ENCODE assay signal across 10 cellular contexts in genomic region chr6:18259675-18260447, GRCh38. TPM values are rescaled to one million over a fixed set of nuclear protein-coding genes. Genes with fewer than 3 reads are reported as not detected.
DNase-seq lines count a peak whose midpoint lies in the region; ATAC-seq and TF ChIP-seq lines count a peak whose summit lies in the region.
"Had no signal": no experiment of that assay in that cellular context is flagged by ENCODE, and none has a peak within 500 bp of the region (broad histone marks: within the 10 kb centered on the region; RNA-seq: fewer than 3 reads in every experiment).

No MANE protein-coding gene starts in this region.

- TF ChIP-seq CTCF in OCI-LY3 (IDR thresholded peaks at IDR 0.05; ENCODE audit: low read depth, low read length) (no peak), psoas muscle (IDR thresholded peaks at IDR 0.05) (no peak)

- peak overlapping the region; percentile 99 for H3K9ac ChIP-seq in OCI-LY3 (ENCODE audit: low read length)

- H3K36me3 ChIP-seq in OCI-LY3 (replicated peaks; ENCODE audit: low read depth, low read length) (peaks cover 58% of the 10 kb centered on the region), psoas muscle (ENCODE audit: insufficient read depth in 1 of 2, low read depth in 1 of 2) (peaks cover 3 to 36% of the 10 kb centered on the region in 2 donors)

- no peaks in the 10 kb centered on the region for H3K27me3 ChIP-seq in OCI-LY3 (ENCODE audit: low read depth, low read length)
- H3K27me3 ChIP-seq in psoas muscle (ENCODE audit: insufficient read depth in 3 of 3, low read length in 2 of 3): no peaks in the 10 kb centered on the region

- 82 to 90% (median 84%) methylated on average over 4 of the region's 4 CpGs for WGBS in psoas muscle, 3 donors

- H3K4me1 Mint-ChIP-seq in activated CD4-positive, alpha-beta T cell treated with anti-CD3 and anti-CD28 coated beads, Interleukin-2, amount 10 ng/mL, durations not matched to agents 24 days and 14 days: peaks cover 44% of the 10 kb centered on the region
- H3K4me1 Mint-ChIP-seq in dendritic cell treated with granulocyte-macrophage colony-stimulating factor and Interleukin-4, amounts not matched to agents 40 ng/mL and 50 ng/mL, for 4 days (ENCODE audit: low read depth): peaks cover 40% of the 10 kb centered on the region

- ATAC-seq in psoas muscle: no peak
- no peak for ATAC-seq in GM18867 (IDR thresholded peaks at IDR 0.05; ENCODE audit: unreplicated experiment)
- no peak for ATAC-seq in Right ventricle myocardium inferior

- H3K79me2 ChIP-seq in OCI-LY3 (ENCODE audit: low read length): peaks cover 99% of the 10 kb centered on the region

- peaks cover 73% of the 10 kb centered on the region for H3K36me3 Mint-ChIP-seq in activated CD4-positive, alpha-beta T cell treated with anti-CD3 and anti-CD28 coated beads, Interleukin-2, amount 10 ng/mL, durations not matched to agents 24 days and 14 days (ENCODE audit: low read depth)
- peaks cover 71% of the 10 kb centered on the region for H3K36me3 Mint-ChIP-seq in dendritic cell treated with granulocyte-macrophage colony-stimulating factor and Interleukin-4, amounts not matched to agents 40 ng/mL and 50 ng/mL, for 4 days (ENCODE audit: low read depth)

- H3K9me3 Mint-ChIP-seq in activated CD4-positive, alpha-beta T cell treated with anti-CD3 and anti-CD28 coated beads, Interleukin-2, amount 10 ng/mL, durations not matched to agents 24 days and 14 days: no peaks in the 10 kb centered on the region
- H3K9me3 Mint-ChIP-seq in dendritic cell treated with granulocyte-macrophage colony-stimulating factor and Interleukin-4, amounts not matched to agents 40 ng/mL and 50 ng/mL, for 4 days: no peaks in the 10 kb centered on the region

- H3K4me3 Mint-ChIP-seq in activated CD4-positive, alpha-beta T cell treated with anti-CD3 and anti-CD28 coated beads, Interleukin-2, amount 10 ng/mL, durations not matched to agents 24 days and 14 days: peak overlapping the region; percentile 32
- H3K4me3 Mint-ChIP-seq in dendritic cell treated with granulocyte-macrophage colony-stimulating factor and Interleukin-4, amounts not matched to agents 40 ng/mL and 50 ng/mL, for 4 days: peak overlapping the region; percentile 98

- no peak overlapping the region for H3K27ac Mint-ChIP-seq in activated CD4-positive, alpha-beta T cell treated with anti-CD3 and anti-CD28 coated beads, Interleukin-2, amount 10 ng/mL, durations not matched to agents 24 days and 14 days
- H3K27ac Mint-ChIP-seq in dendritic cell treated with granulocyte-macrophage colony-stimulating factor and Interleukin-4, amounts not matched to agents 40 ng/mL and 50 ng/mL, for 4 days: peak overlapping the region; percentile 96

- intact Hi-C loops in activated CD4-positive, alpha-beta T cell treated with anti-CD3 and anti-CD28 coated beads, Interleukin-2, amount 10 ng/mL, durations not matched to agents 24 days and 14 days (cut with micrococcal nuclease): loop anchor here (2.0 to 5.0 kb wide), 5 partner anchors 15 to 553 kb away; partner anchors contain the start of genes KIF13A, NUP153 and RNF144B
- intact Hi-C loops in dendritic cell treated with granulocyte-macrophage colony-stimulating factor and Interleukin-4, amounts not matched to agents 40 ng/mL and 50 ng/mL, for 4 days (cut with micrococcal nuclease): loop anchor here (5.0 to 10.0 kb wide), 4 partner anchors 62 to 242 kb away; partner anchors contain the start of genes KDM1B, RNF144B and TPMT
- intact Hi-C loops in psoas muscle (cut with DNase I) (loop anchor here in 1 of 2 donors (5.0 kb wide), 1 partner anchor 42 kb away; no protein-coding TSS in a partner anchor), Right ventricle myocardium inferior (cut with DNase I) (loop anchor here (5.0 kb wide), 2 partner anchors 38 to 103 kb away; partner anchors contain the start of genes KDM1B and TPMT)

- DNase-seq in activated CD4-positive, alpha-beta T cell treated with anti-CD3 and anti-CD28 coated beads, Interleukin-2, amount 10 ng/mL, durations not matched to agents 24 days and 14 days: no peak
- DNase-seq in activated CD4-positive, alpha-beta T cell treated with anti-CD3 and anti-CD28 coated beads, Interleukin-2, amount 50 U/mL, for 1 hour: no peak
- DNase-seq in psoas muscle (no peak), Right ventricle myocardium inferior (ENCODE audit: missing footprints) (no peak), NCI-H2171 (lab: John Stamatoyannopoulos, UW) (no peak)
- DNase-seq: effector memory CD4-positive, alpha-beta T cell; GOT3 had no signal

- H4K20me1 ChIP-seq in OCI-LY3 (ENCODE audit: insufficient read depth, low read length): peaks cover 46% of the 10 kb centered on the region

- peak overlapping the region; percentile 86 for H3K4me2 ChIP-seq in OCI-LY3 (ENCODE audit: low read length)

- no peaks in the 10 kb centered on the region for H3K27me3 Mint-ChIP-seq in activated CD4-positive, alpha-beta T cell treated with anti-CD3 and anti-CD28 coated beads, Interleukin-2, amount 10 ng/mL, durations not matched to agents 24 days and 14 days
- no peaks in the 10 kb centered on the region for H3K27me3 Mint-ChIP-seq in dendritic cell treated with granulocyte-macrophage colony-stimulating factor and Interleukin-4, amounts not matched to agents 40 ng/mL and 50 ng/mL, for 4 days

- H3K27ac ChIP-seq in OCI-LY3 (ENCODE audit: low read length) (peak overlapping the region; percentile 100), psoas muscle (peak overlapping the region; percentile 77)

- H3K4me3 ChIP-seq in OCI-LY3 (ENCODE audit: low read length) (peak overlapping the region; percentile 94), psoas muscle (peak overlapping the region; percentile 21)

- H2AFZ ChIP-seq in OCI-LY3 (ENCODE audit: low read depth, low read length): no peak overlapping the region

- H3K9me3 ChIP-seq in OCI-LY3 (ENCODE audit: insufficient read depth, low read length) (no peaks in the 10 kb centered on the region), psoas muscle (no peaks in the 10 kb centered on the region)

- H3K4me1 ChIP-seq in OCI-LY3 (ENCODE audit: low read length) (peaks cover 37% of the 10 kb centered on the region), psoas muscle (peaks cover 48% of the 10 kb centered on the region)

RNA-seq across cellular contexts. Expression of gene DEK, which starts 4.5 kb away (rescaled TPM):
- total RNA-seq in activated CD4-positive, alpha-beta T cell treated with anti-CD3 and anti-CD28 coated beads, Interleukin-2, amount 10 ng/mL, durations not matched to agents 24 days and 14 days: 170 and 175 TPM in 2 replicates
- 10 to 100 TPM; 65.0 to 91.0 (median 69.2) TPM for total RNA-seq in psoas muscle
- polyA plus RNA-seq in psoas muscle: 10 to 100 TPM; 28.7 to 66.1 (median 44.3) TPM
- total RNA-seq in Right ventricle myocardium inferior: 68.6 TPM
